9 cellular contexts compared by ENCODE assay signal in the genomic region with DNA sequence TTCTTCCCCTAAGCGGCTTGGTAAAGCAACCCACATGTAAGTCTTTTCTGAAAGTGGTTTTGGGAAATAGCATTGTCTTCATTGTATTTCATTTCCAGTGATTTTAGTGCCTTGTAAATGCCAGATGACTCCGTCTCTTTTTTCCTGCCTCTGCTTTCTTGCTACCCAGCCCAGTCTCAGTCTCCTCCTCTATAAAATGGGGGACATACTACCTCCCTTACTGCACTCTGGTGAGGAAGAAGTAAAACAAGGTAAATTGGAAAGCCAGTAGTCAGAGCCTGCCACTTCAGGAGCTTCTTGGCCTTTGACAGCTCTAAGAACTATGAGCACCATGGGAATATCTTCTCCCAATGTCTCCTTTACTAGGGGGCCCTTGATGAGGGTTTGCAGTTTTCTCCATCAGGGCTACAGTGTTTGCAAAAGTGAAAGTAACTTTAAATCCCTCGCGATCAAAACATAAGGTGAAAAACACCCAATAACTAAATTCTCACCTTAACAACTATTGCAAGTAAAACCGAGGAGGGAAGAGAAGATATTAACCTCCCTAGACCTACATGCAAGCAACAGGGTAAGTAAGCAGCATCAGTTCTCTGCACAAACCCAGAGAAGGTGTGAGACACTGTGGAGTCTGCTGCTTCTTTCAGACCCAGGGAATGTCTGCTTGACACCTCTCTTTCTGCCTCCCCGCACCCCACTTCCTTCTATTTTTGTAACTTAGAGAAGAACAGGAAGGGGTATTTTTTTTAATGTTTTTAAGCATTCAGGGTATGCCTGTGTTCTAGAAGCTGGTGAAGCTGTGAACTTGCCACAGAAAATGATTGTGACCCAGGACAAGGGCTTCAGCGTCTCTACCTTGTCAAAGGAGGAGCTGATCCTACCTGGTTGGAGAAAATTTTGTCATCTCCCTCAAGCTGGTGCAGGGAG.
A peak's percentile ranks its signal among the peaks of the same experiment; 100 is the strongest.
DNase-seq lines count a peak whose midpoint lies in the region; ATAC-seq, FAIRE-seq and TF ChIP-seq lines count a peak whose summit lies in the region.
"Had no signal": no experiment of that assay in that cellular context is flagged by ENCODE, and none has a peak within 500 bp of the region (broad histone marks: within the 10 kb centered on the region; RNA-seq: fewer than 3 reads in every experiment).

No MANE protein-coding gene starts in this region.

- no peak overlapping the region for H3K27ac ChIP-seq in thyroid gland
- H3K27ac ChIP-seq: left ventricle myocardium inferior had no signal

- H3K4me3 ChIP-seq in thyroid gland (replicated peaks in 1 of 3), result no peak overlapping the region
- H3K4me3 ChIP-seq: left ventricle myocardium inferior had no signal

- ATAC-seq in GM18909 (IDR thresholded peaks at IDR 0.05; ENCODE audit: poor library complexity, unreplicated experiment) (peak; percentile 58), HG03565 (IDR thresholded peaks at IDR 0.05; ENCODE audit: unreplicated experiment) (peak; percentile 46)
- ATAC-seq in natural killer cell treated with Interleukin-12 subunit alpha and Interleukin-12 subunit beta and Interleukin-15 and Interleukin-18, amount 100 ng/mL, for 72 hours, result peak; percentile 74 to 82

- H3K4me1 ChIP-seq in thyroid gland, result no peaks in the 10 kb centered on the region
- H3K4me1 ChIP-seq: left ventricle myocardium inferior had no signal

- DNase-seq in activated CD8-positive, alpha-beta memory T cell treated with anti-CD3 and anti-CD28 coated beads, Interleukin-2, amount 50 U/mL, for 1 hour (ENCODE audit: extremely low read depth), result peak; percentile 24
- DNase-seq in natural killer cell treated with Interleukin-12 subunit alpha and Interleukin-12 subunit beta and Interleukin-15 and Interleukin-18, amount 100 ng/mL, for 72 hours (ENCODE audit: low spot score), result peak; percentile 65
- DNase-seq in NCI-H2029 (lab: John Stamatoyannopoulos, UW), result no peak
- DNase-seq in HK-2 (ENCODE audit: unreplicated experiment), result no peak
- DNase-seq in GM12892 (ENCODE audit: insufficient read length), result no peak
- DNase-seq in thyroid gland, result no peak
- DNase-seq: left ventricle myocardium inferior had no signal

- H3K4me3 Mint-ChIP-seq in natural killer cell treated with Interleukin-12 subunit alpha and Interleukin-12 subunit beta and Interleukin-15 and Interleukin-18, amount 100 ng/mL, for 72 hours, result peak overlapping the region; percentile 83

- H3K36me3 Mint-ChIP-seq in natural killer cell treated with Interleukin-12 subunit alpha and Interleukin-12 subunit beta and Interleukin-15 and Interleukin-18, amount 100 ng/mL, for 72 hours, result no peaks in the 10 kb centered on the region

- no peaks in the 10 kb centered on the region for H3K27me3 ChIP-seq in thyroid gland

- intact Hi-C loops in thyroid gland (cut with DNase I), result no loop called here

- H3K27ac Mint-ChIP-seq in natural killer cell treated with Interleukin-12 subunit alpha and Interleukin-12 subunit beta and Interleukin-15 and Interleukin-18, amount 100 ng/mL, for 72 hours, result peak overlapping the region; percentile 59 to 87

- TF ChIP-seq CTCF in thyroid gland (IDR thresholded peaks at IDR 0.05), result no peak

- 61 to 67% methylated on average over 7 of the region's 7 CpGs for WGBS in thyroid gland, 2 donors

- H3K27me3 Mint-ChIP-seq in natural killer cell treated with Interleukin-12 subunit alpha and Interleukin-12 subunit beta and Interleukin-15 and Interleukin-18, amount 100 ng/mL, for 72 hours, result peaks cover 0 to 9% of the 10 kb centered on the region in 2 donors

- no peaks in the 10 kb centered on the region for H3K9me3 Mint-ChIP-seq in natural killer cell treated with Interleukin-12 subunit alpha and Interleukin-12 subunit beta and Interleukin-15 and Interleukin-18, amount 100 ng/mL, for 72 hours

- FAIRE-seq in GM12892 (lab: Jason Lieb, UNC), result no peak

- no peak for TF ChIP-seq POLR2A in GM12892 (IDR thresholded peaks at IDR 0.05; ENCODE audit: low read depth, low read length)
- TF ChIP-seq POLR2A in thyroid gland (IDR thresholded peaks at IDR 0.05), result no peak

- no peaks in the 10 kb centered on the region for H3K36me3 ChIP-seq in thyroid gland
- H3K36me3 ChIP-seq: left ventricle myocardium inferior had no signal

- H3K4me1 Mint-ChIP-seq in natural killer cell treated with Interleukin-12 subunit alpha and Interleukin-12 subunit beta and Interleukin-15 and Interleukin-18, amount 100 ng/mL, for 72 hours (ENCODE audit: low read depth in 2 of 2), result peaks cover 42 to 58% of the 10 kb centered on the region in 2 donors

- H3K9me3 ChIP-seq in thyroid gland, result no peaks in the 10 kb centered on the region
- H3K9me3 ChIP-seq: left ventricle myocardium inferior had no signal

Comparison
In these comparisons a context has a peak if more than half of its experiments do, and no peak if none do; other contexts are left out.
1. DNase-seq: peak in activated CD8-positive, alpha-beta memory T cell treated with anti-CD3 and anti-CD28 coated beads, Interleukin-2, amount 50 U/mL, for 1 hour (single experiment) and natural killer cell treated with Interleukin-12 subunit alpha and Interleukin-12 subunit beta and Interleukin-15 and Interleukin-18, amount 100 ng/mL, for 72 hours (single experiment); none in NCI-H2029 (single experiment), HK-2 (single experiment), GM12892 (single experiment) and thyroid gland (0 of 2).
2. Peak in every context shown above with its lines, with median percentiles within 50 percentile points of each other: ATAC-seq.